ENCODE assay signal across 1 cellular context in the genomic region with DNA sequence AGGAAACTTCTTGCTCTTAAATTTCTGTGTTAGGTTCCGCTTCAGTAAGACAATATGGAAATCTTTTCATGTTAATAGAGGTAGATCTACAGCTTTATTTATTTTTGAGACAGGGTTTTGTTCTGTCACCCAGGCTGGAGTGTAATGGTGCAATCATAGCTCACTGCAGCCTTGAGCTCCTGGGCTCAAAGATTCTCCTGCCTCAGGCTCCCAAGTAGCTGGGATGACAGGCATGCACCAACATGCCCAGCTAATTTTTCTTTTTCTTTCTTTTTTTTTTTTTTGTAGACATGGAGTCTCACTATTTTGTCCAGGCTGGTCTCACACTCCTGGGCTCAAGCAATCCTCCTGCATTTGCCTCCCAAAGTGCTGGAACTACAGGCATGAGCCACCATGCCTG.
TF ChIP-seq lines count a peak whose summit lies in the region.

No MANE protein-coding gene starts in this region.

TF ChIP-seq in GM23338, 12 proteins besides CTCF, POLR2A, EP300 and RAD21 (continued from another document):
- TF ChIP-seq ZNF462 (CRISPR knock-in tag; IDR thresholded peaks at IDR 0.05) (no peak), EZH2 (IDR thresholded peaks at IDR 0.05; ENCODE audit: low read depth, unreplicated experiment) (no peak)
TF ChIP-seq in GM23338: peak in this region for 0.
